In the genomic region with DNA sequence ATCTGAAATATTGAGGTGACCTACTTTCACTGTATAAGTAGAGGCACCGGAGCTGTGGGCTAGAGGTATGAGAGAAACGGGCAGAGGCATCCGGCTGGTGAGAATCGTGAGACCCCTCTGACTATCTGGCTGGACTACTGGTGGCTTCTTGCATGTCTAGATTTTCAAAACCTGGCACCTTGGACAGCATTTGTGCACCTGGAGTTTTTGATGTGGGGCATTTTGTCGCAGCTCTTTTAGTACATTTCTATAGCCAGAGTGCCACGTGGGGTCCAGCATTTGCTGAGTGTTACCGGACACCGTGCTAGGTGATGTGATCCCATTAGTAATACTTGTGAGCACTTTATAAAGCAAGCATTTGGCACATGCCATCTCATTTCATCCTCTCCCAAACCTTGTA, we compare ENCODE assay signal across 30 cellular contexts.
"Had no signal": no experiment of that assay in that cellular context is flagged by ENCODE, and none has a peak within 500 bp of the region (broad histone marks: within the 10 kb centered on the region; RNA-seq: fewer than 3 reads in every experiment).

No MANE protein-coding gene starts in this region.

- DNase-seq: activated CD4-positive, alpha-beta memory T cell treated with anti-CD3 and anti-CD28 coated beads, Interleukin-2, amount 10 ng/mL, durations not matched to agents 7 days and 5 days; activated CD4-positive, alpha-beta T cell treated with anti-CD3 and anti-CD28 coated beads for 1 hour; activated CD4-positive, alpha-beta T cell treated with anti-CD3 and anti-CD28 coated beads for 48 hours; activated CD4-positive, CD25-positive, alpha-beta regulatory T cell; activated CD8-positive, alpha-beta memory T cell treated with anti-CD3 and anti-CD28 coated beads for 24 hours; activated CD8-positive, alpha-beta memory T cell treated with anti-CD3 and anti-CD28 coated beads, Interleukin-2, amount 10 ng/mL, durations not matched to agents 7 days and 5 days; activated CD8-positive, alpha-beta memory T cell treated with anti-CD3 and anti-CD28 coated beads, Interleukin-2, amount 50 U/mL, for 48 hours; activated effector memory CD4-positive, alpha-beta T cell treated with Interleukin-2 at 50 U/mL for 16 hours; activated naive CD4-positive, alpha-beta T cell treated with anti-CD3 and anti-CD28 coated beads, Interleukin-2, amount 10 ng/mL, durations not matched to agents 7 days and 5 days; activated naive CD8-positive, alpha-beta T cell treated with anti-CD3 and anti-CD28 coated beads, Interleukin-2, amount 50 U/mL, for 24 hours; activated T-cell treated with anti-CD3 and anti-CD28 coated beads, Interleukin-2, amount 50 U/mL, for 48 hours; anterior cingulate cortex; caudate nucleus; cerebellar nuclear complex; Karpas-422; KBM-7; NCI-H1048; NCI-H1694; NCI-H1930; NCI-H2081 treated with DMSO at 0.1 percent for 48 hours; NCI-H510A; NCI-H526; NCI-H748 treated with DMSO at 0.1 percent for 48 hours; PC-3; Right ventricle myocardium superior; SW 1271; T-helper 1 cell; T-helper 2 cell; T-helper 9 cell; WERI-Rb-1 had no signal

- ATAC-seq: activated CD8-positive, alpha-beta memory T cell treated with anti-CD3 and anti-CD28 coated beads, Interleukin-2, amount 10 ng/mL, durations not matched to agents 7 days and 5 days; activated naive CD8-positive, alpha-beta T cell treated with anti-CD3 and anti-CD28 coated beads, Interleukin-2, amount 50 U/mL, for 24 hours; PC-3 had no signal
